Comparison of ENCODE assay signal across 8 cellular contexts in genomic region chr11:120336641-120337132, GRCh38. TPM values are rescaled to one million over a fixed set of nuclear protein-coding genes. Genes with fewer than 3 reads are reported as not detected.
DNase-seq lines count a peak whose midpoint lies in the region; ATAC-seq and TF ChIP-seq lines count a peak whose summit lies in the region.

No MANE protein-coding gene starts in this region.

- POLR2A ChIA-PET in CD4-positive, alpha-beta memory T cell (lab: Charles Lee; ENCODE audit: partially characterized antibody): no interaction called here
- POLR2A ChIA-PET in activated CD4-positive, alpha-beta memory T cell treated with anti-CD3 and anti-CD28 coated beads, Interleukin-2, amount 10 ng/mL, durations not matched to agents 7 days and 5 days (lab: Charles Lee): interaction anchor here (1.7 to 1.9 kb wide), 2 partner anchors 8 to 9 kb away, joined by 4 to 5 read pairs; no protein-coding TSS in a partner anchor

- peaks cover 0 to 5% of the 10 kb centered on the region in 2 donors for H3K36me3 Mint-ChIP-seq in CD4-positive, alpha-beta memory T cell
- H3K36me3 Mint-ChIP-seq in activated CD4-positive, alpha-beta memory T cell treated with anti-CD3 and anti-CD28 coated beads, Interleukin-2, amount 10 ng/mL, durations not matched to agents 7 days and 5 days (ENCODE audit: low read depth): no peaks in the 10 kb centered on the region
- peaks cover 6% of the 10 kb centered on the region for H3K36me3 Mint-ChIP-seq in nephron progenitor cell (ENCODE audit: low read depth)

- peaks cover 6% of the 10 kb centered on the region for H4K20me1 ChIP-seq in fibroblast of lung (ENCODE audit: control insufficient read depth, extremely low read depth, insufficient read depth, low read length)

- peak overlapping the region; percentile 96 for H3K9ac ChIP-seq in fibroblast of lung (ENCODE audit: insufficient read depth, low read length)

- ATAC-seq in GM21381 (IDR thresholded peaks at IDR 0.05; ENCODE audit: unreplicated experiment): peak; percentile 27
- no peak for ATAC-seq in HG03097 (IDR thresholded peaks at IDR 0.05; ENCODE audit: low FRiP score, unreplicated experiment)

- H3K36me3 ChIP-seq in CD4-positive, alpha-beta memory T cell (ENCODE audit: insufficient read depth, low read length): no peaks in the 10 kb centered on the region
- H3K36me3 ChIP-seq in fibroblast of lung (ENCODE audit: control insufficient read depth, insufficient read depth, low read length): no peaks in the 10 kb centered on the region

- peaks cover 11% of the 10 kb centered on the region for H3K27me3 ChIP-seq in CD4-positive, alpha-beta memory T cell (ENCODE audit: insufficient read depth, low read length)
- no peaks in the 10 kb centered on the region for H3K27me3 ChIP-seq in fibroblast of lung (ENCODE audit: control insufficient read depth, insufficient read depth, low read length)

- peaks cover 22 to 39% (median 30%) of the 10 kb centered on the region in 4 donors for H3K4me1 Mint-ChIP-seq in CD4-positive, alpha-beta memory T cell
- H3K4me1 Mint-ChIP-seq in activated CD4-positive, alpha-beta memory T cell treated with anti-CD3 and anti-CD28 coated beads, Interleukin-2, amount 10 ng/mL, durations not matched to agents 7 days and 5 days: peaks cover 44% of the 10 kb centered on the region
- peaks cover 46% of the 10 kb centered on the region for H3K4me1 Mint-ChIP-seq in nephron progenitor cell

- no peak overlapping the region for H3K27ac ChIP-seq in CD4-positive, alpha-beta memory T cell (ENCODE audit: low read depth, low read length)
- H3K27ac ChIP-seq in fibroblast of lung (ENCODE audit: insufficient read depth, low read length): peak overlapping the region; percentile 95

- peak in 2 of 5 donors; percentile 12 to 31 for DNase-seq in CD4-positive, alpha-beta memory T cell
- no peak for DNase-seq in Jurkat, Clone E6-1 (ENCODE audit: low read depth, low spot score)
- DNase-seq in activated CD4-positive, alpha-beta memory T cell treated with anti-CD3 and anti-CD28 coated beads, Interleukin-2, amount 10 ng/mL, durations not matched to agents 7 days and 5 days: peak; percentile 31
- DNase-seq in fibroblast of lung (ENCODE audit: low read depth in 2 of 2) (peak; percentile 30 to 34), nephron progenitor cell (no peak), OCI-M2 (lab: John Stamatoyannopoulos, UW; ENCODE audit: unreplicated experiment) (no peak)

- H3K4me3 Mint-ChIP-seq in CD4-positive, alpha-beta memory T cell: peak overlapping the region; percentile 87 to 92 (median 90)
- peak overlapping the region; percentile 85 for H3K4me3 Mint-ChIP-seq in activated CD4-positive, alpha-beta memory T cell treated with anti-CD3 and anti-CD28 coated beads, Interleukin-2, amount 10 ng/mL, durations not matched to agents 7 days and 5 days
- H3K4me3 Mint-ChIP-seq in nephron progenitor cell: peak overlapping the region; percentile 99

- intact Hi-C loops in CD4-positive, alpha-beta memory T cell (cut with micrococcal nuclease): no loop called here

- H3K4me3 ChIP-seq in CD4-positive, alpha-beta memory T cell (ENCODE audit: low read length in 2 of 2): peak overlapping the region; percentile 44 to 54
- H3K4me3 ChIP-seq in Jurkat, Clone E6-1 (ENCODE audit: low read length): peak overlapping the region; percentile 73
- peak overlapping the region; percentile 79 to 99 (median 96) for H3K4me3 ChIP-seq in fibroblast of lung (replicated peaks in 1 of 4; ENCODE audit: control extremely low read depth in 1 of 4, insufficient read depth in 1 of 4, low read depth in 3 of 4, low read length in 4 of 4)

- H3K9me3 Mint-ChIP-seq in CD4-positive, alpha-beta memory T cell: peaks cover 0 to 6% (median 0%) of the 10 kb centered on the region in 8 donors
- no peaks in the 10 kb centered on the region for H3K9me3 Mint-ChIP-seq in activated CD4-positive, alpha-beta memory T cell treated with anti-CD3 and anti-CD28 coated beads, Interleukin-2, amount 10 ng/mL, durations not matched to agents 7 days and 5 days
- H3K9me3 Mint-ChIP-seq in nephron progenitor cell: no peaks in the 10 kb centered on the region

- no peaks in the 10 kb centered on the region for H3K9me3 ChIP-seq in CD4-positive, alpha-beta memory T cell (ENCODE audit: control insufficient read depth in 1 of 2, low read length in 2 of 2)
- no peaks in the 10 kb centered on the region for H3K9me3 ChIP-seq in fibroblast of lung (ENCODE audit: control insufficient read depth, insufficient read depth, low read depth, low read length)

- H3K27me3 Mint-ChIP-seq in CD4-positive, alpha-beta memory T cell: peaks cover 35 to 36% of the 10 kb centered on the region in 2 donors
- H3K27me3 Mint-ChIP-seq in activated CD4-positive, alpha-beta memory T cell treated with anti-CD3 and anti-CD28 coated beads, Interleukin-2, amount 10 ng/mL, durations not matched to agents 7 days and 5 days: peaks cover 59% of the 10 kb centered on the region
- no peaks in the 10 kb centered on the region for H3K27me3 Mint-ChIP-seq in nephron progenitor cell (ENCODE audit: low read depth, poor library complexity)

- peaks cover 52% of the 10 kb centered on the region for H3K79me2 ChIP-seq in fibroblast of lung (ENCODE audit: control insufficient read depth, insufficient read depth, low read length)

- peak overlapping the region; percentile 99 for H3K4me2 ChIP-seq in fibroblast of lung (ENCODE audit: extremely low read depth, insufficient read depth, low read length)

- H3K27ac Mint-ChIP-seq in CD4-positive, alpha-beta memory T cell: peak overlapping the region in 5 of 7 donors; percentile 59 to 86 (median 77)
- H3K27ac Mint-ChIP-seq in activated CD4-positive, alpha-beta memory T cell treated with anti-CD3 and anti-CD28 coated beads, Interleukin-2, amount 10 ng/mL, durations not matched to agents 7 days and 5 days: peak overlapping the region; percentile 51
- H3K27ac Mint-ChIP-seq in nephron progenitor cell: peak overlapping the region; percentile 99

- H2AFZ ChIP-seq in fibroblast of lung (ENCODE audit: low read length): no peak overlapping the region

- CTCF ChIA-PET in CD4-positive, alpha-beta memory T cell (lab: Charles Lee; ENCODE audit: partially characterized antibody): interaction anchor here (1.0 to 4.9 kb wide), 7 partner anchors 10 to 349 kb away, joined by 3 to 104 read pairs (median 8); no protein-coding TSS in a partner anchor
- CTCF ChIA-PET in activated CD4-positive, alpha-beta memory T cell treated with anti-CD3 and anti-CD28 coated beads, Interleukin-2, amount 10 ng/mL, durations not matched to agents 7 days and 5 days (lab: Charles Lee): interaction anchor here (1.0 to 1.2 kb wide), 2 partner anchors 151 to 348 kb away, joined by 3 read pairs; no protein-coding TSS in a partner anchor

- no peak for TF ChIP-seq CTCF in fibroblast of lung (conservative IDR thresholded peaks at IDR 0.05 in 1 of 2, IDR thresholded peaks at IDR 0.05 in 1 of 2; ENCODE audit: low read depth in 1 of 2, low read length in 2 of 2)
- TF ChIP-seq CTCF in nephron progenitor cell (IDR thresholded peaks at IDR 0.05): no peak

- H3K4me1 ChIP-seq in CD4-positive, alpha-beta memory T cell (ENCODE audit: insufficient read depth, low read length): peaks cover 33% of the 10 kb centered on the region
- H3K4me1 ChIP-seq in fibroblast of lung (ENCODE audit: control insufficient read depth, extremely low read depth, insufficient read depth, low read length): peaks cover 15% of the 10 kb centered on the region

RNA-seq across cellular contexts. Expression of gene ARHGEF12, which starts 0.5 kb away (rescaled TPM):
- 1 to 10 TPM; 4.6 to 5.0 TPM for total RNA-seq in CD4-positive, alpha-beta memory T cell
- polyA plus RNA-seq in CD4-positive, alpha-beta memory T cell: 1 to 10 TPM in 1 of 2 donors, under 1 TPM in 1; 0.80 to 3.1 TPM
- polyA plus RNA-seq in Jurkat, Clone E6-1 (2012; ENCODE audit: insufficient read depth, insufficient read length): 10.2 TPM
- 10 to 100 TPM; 19.7 to 21.5 TPM for total RNA-seq in activated CD4-positive, alpha-beta memory T cell treated with anti-CD3 and anti-CD28 coated beads, Interleukin-2, amount 10 ng/mL, durations not matched to agents 7 days and 5 days
- total RNA-seq in fibroblast of lung: 107 and 141 TPM in 2 replicates
- polyA plus RNA-seq in fibroblast of lung: 52.7 and 63.1 TPM in 2 replicates
- 46.9 and 58.5 TPM in 2 replicates for polyA plus RNA-seq in fibroblast of lung (2012)
- 46.8 and 57.9 TPM in 2 replicates for polyA minus RNA-seq in fibroblast of lung (ENCODE audit: low replicate concordance)

RNA-seq across cellular contexts. Expression of gene TLCD5, which starts 11.6 kb away (rescaled TPM):
- under 1 TPM; 0.25 to 0.70 TPM for total RNA-seq in CD4-positive, alpha-beta memory T cell
- polyA plus RNA-seq in CD4-positive, alpha-beta memory T cell: under 1 TPM; 0.13 to 0.30 TPM
- polyA plus RNA-seq in Jurkat, Clone E6-1 (2012; ENCODE audit: insufficient read depth, insufficient read length): 12.5 TPM
- total RNA-seq in activated CD4-positive, alpha-beta memory T cell treated with anti-CD3 and anti-CD28 coated beads, Interleukin-2, amount 10 ng/mL, durations not matched to agents 7 days and 5 days: 1 to 10 TPM; 1.2 to 1.4 TPM
- total RNA-seq in fibroblast of lung: 9.8 and 13.2 TPM in 2 replicates
- polyA plus RNA-seq in fibroblast of lung: 12.1 and 17.0 TPM in 2 replicates
- 9.3 and 12.0 TPM in 2 replicates for polyA plus RNA-seq in fibroblast of lung (2012)
- polyA minus RNA-seq in fibroblast of lung (ENCODE audit: low replicate concordance): 5.3 and 8.6 TPM in 2 replicates

Comparison
In these comparisons a context has a peak if more than half of its experiments do, and no peak if none do; other contexts are left out.
1. DNase-seq: peak in activated CD4-positive, alpha-beta memory T cell treated with anti-CD3 and anti-CD28 coated beads, Interleukin-2, amount 10 ng/mL, durations not matched to agents 7 days and 5 days (single experiment) and fibroblast of lung (2 of 2); none in Jurkat, Clone E6-1 (single experiment), nephron progenitor cell (single experiment) and OCI-M2 (single experiment).
2. Peak in every context shown above with its lines, with median percentiles within 50 percentile points of each other: H3K4me3 ChIP-seq, H3K27ac Mint-ChIP-seq and H3K4me3 Mint-ChIP-seq.